ENCODE assay signal across 26 cellular contexts in the genomic region with DNA sequence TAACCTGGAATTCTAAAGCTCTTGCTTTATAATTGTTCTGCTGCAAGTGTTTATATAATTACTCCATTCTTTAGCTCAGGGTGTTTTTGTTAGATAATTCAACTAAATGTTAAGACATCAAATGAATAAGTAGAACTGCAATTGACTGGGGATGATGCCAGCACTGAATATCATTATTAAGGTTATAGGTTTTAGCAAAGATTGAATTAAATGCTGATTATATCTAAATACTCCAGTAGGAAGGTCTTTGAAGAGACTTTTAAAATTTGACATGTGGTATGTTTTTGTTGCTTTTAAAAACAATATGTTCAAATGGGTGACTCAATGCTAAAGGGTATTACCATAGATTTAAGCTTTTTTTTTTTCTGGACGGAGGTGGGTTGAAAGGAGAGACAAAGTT.
A peak's percentile ranks its signal among the peaks of the same experiment; 100 is the strongest.
DNase-seq lines count a peak whose midpoint lies in the region; ATAC-seq and TF ChIP-seq lines count a peak whose summit lies in the region.
"Had no signal": no experiment of that assay in that cellular context is flagged by ENCODE, and none has a peak within 500 bp of the region (broad histone marks: within the 10 kb centered on the region; RNA-seq: fewer than 3 reads in every experiment).

No MANE protein-coding gene starts in this region.

- H3K79me2 ChIP-seq in SK-N-SH (ENCODE audit: insufficient read depth), result no peaks in the 10 kb centered on the region
- H3K79me2 ChIP-seq in PC-9 (ENCODE audit: low read depth), result no peaks in the 10 kb centered on the region

- H3K27ac ChIP-seq in SK-N-SH (ENCODE audit: low read depth in 2 of 2, low read length in 1 of 2) (peak overlapping the region in 1 of 2 experiments; percentile 44; a peak in 2 of 4 replicates), PC-9 (no peak overlapping the region)
- H3K27ac ChIP-seq: 22Rv1, HL-60, SJCRH30 had no signal

- H3K4me2 ChIP-seq in SK-N-SH (no peak overlapping the region), PC-9 (no peak overlapping the region)
- H3K4me2 ChIP-seq: GM23338 had no signal

- H3K9me2 ChIP-seq in SK-N-SH (no peaks in the 10 kb centered on the region), PC-9 (ENCODE audit: insufficient read depth) (no peaks in the 10 kb centered on the region; the same call in 1 of the 2 replicates)

- H3K9me3 ChIP-seq in SK-N-SH, result no peaks in the 10 kb centered on the region
- H3K9me3 ChIP-seq in PC-9 (ENCODE audit: insufficient read depth, low read depth), result no peaks in the 10 kb centered on the region
- H3K9me3 ChIP-seq: BE2C, HAP-1, SJCRH30 had no signal

- POLR2A ChIA-PET in SK-N-SH (lab: Yijun Ruan, JAX) (no interaction called here), PC-9 (lab: Charles Lee; ENCODE audit: unreplicated experiment) (no interaction called here)

- H3K27me3 ChIP-seq in SK-N-SH (ENCODE audit: insufficient read depth) (no peaks in the 10 kb centered on the region), PC-9 (ENCODE audit: insufficient read depth, low read depth) (no peaks in the 10 kb centered on the region)
- H3K27me3 ChIP-seq: BE2C, SJCRH30 had no signal

- H4K20me1 ChIP-seq in SK-N-SH (ENCODE audit: insufficient read depth), result no peaks in the 10 kb centered on the region
- no peaks in the 10 kb centered on the region for H4K20me1 ChIP-seq in PC-9 (ENCODE audit: insufficient read depth)

- H3K4me3 ChIP-seq in SK-N-SH (ENCODE audit: low read depth in 2 of 2, low read length in 1 of 2) (no peak overlapping the region), PC-9 (no peak overlapping the region)
- H3K4me3 ChIP-seq: GM23338, HAP-1, SJCRH30 had no signal

- no peak for TF ChIP-seq EP300 in SK-N-SH (IDR thresholded peaks at IDR 0.05; ENCODE audit: borderline replicate concordance in 1 of 2, low read depth in 1 of 2, low read length in 1 of 2)

- no peaks in the 10 kb centered on the region for H3K36me3 ChIP-seq in SK-N-SH (replicated peaks in 1 of 2; ENCODE audit: control insufficient read depth in 1 of 2, insufficient read depth in 2 of 2, low read length in 1 of 2)
- no peaks in the 10 kb centered on the region for H3K36me3 ChIP-seq in PC-9 (ENCODE audit: low read depth)
- H3K36me3 ChIP-seq: BE2C, HAP-1, SJCRH30 had no signal

- WGBS in SK-N-SH (ENCODE audit: low lambda C conversion rate), result 75% methylated on average over 1 of the region's 1 CpG

- DNase-seq in SK-N-SH (no peak), EH (ENCODE audit: low read depth) (peak; percentile 25), PC-9 (peak in 1 of 2 experiments; percentile 28), astrocyte of the hippocampus (ENCODE audit: low read depth, low spot score) (peak; percentile 27), islet precursor cell (no peak), NCI-H187 (lab: John Stamatoyannopoulos, UW) (no peak), T-helper 9 cell (no peak)
- DNase-seq: BE2C; CD8-positive, alpha-beta memory T cell; DMS 273 treated with DMSO at 0.1 percent for 48 hours; DMS79; GF-D8; NCI-H1092 treated with DMSO at 0.1 percent for 48 hours; NCI-H1436 treated with DMSO at 0.1 percent for 48 hours; NCI-H1930; NCI-H2107; NCI-H524; NCI-H774; SJCRH30 had no signal

- no peak for ATAC-seq in SK-N-SH treated with all-trans-retinoic acid at 6 μM for 48 hours
- ATAC-seq: GM23338, PC-3, Right ventricle myocardium inferior had no signal

- peaks cover 7 to 19% of the 10 kb centered on the region in 2 experiments; a peak in 3 of 4 replicates for H3K4me1 ChIP-seq in SK-N-SH (ENCODE audit: control insufficient read depth in 1 of 2, insufficient read depth in 2 of 2, low read depth in 1 of 2, low read length in 1 of 2)
- no peaks in the 10 kb centered on the region for H3K4me1 ChIP-seq in PC-9 (replicated peaks; ENCODE audit: insufficient read depth)
- H3K4me1 ChIP-seq: BE2C, SJCRH30 had no signal

- BruUV-seq in PC-9 (replicated peaks; lab: Mats Ljungman, UMichigan), result no TSS peak

- H3F3A ChIP-seq in SK-N-SH (replicated peaks; ENCODE audit: insufficient read depth) (peaks cover 16% of the 10 kb centered on the region), PC-9 (ENCODE audit: insufficient read depth, low read depth) (no peaks in the 10 kb centered on the region)

- CTCF ChIA-PET in SK-N-SH (lab: Yijun Ruan, JAX), result interaction anchor here (0.8 to 1.6 kb wide), 4 partner anchors 11 to 501 kb away, joined by 3 read pairs; no protein-coding TSS in a partner anchor
- CTCF ChIA-PET in PC-9 (lab: Charles Lee), result no interaction called here

- H2AFZ ChIP-seq in SK-N-SH (ENCODE audit: low read depth) (no peak overlapping the region), PC-9 (0 out of 2 replicates have a peak overlapping the region, but pooled peaks have one; percentile 44)
- H2AFZ ChIP-seq: GM23338 had no signal

- intact Hi-C loops in PC-9 (cut with micrococcal nuclease; ENCODE audit: unreplicated experiment), result no loop called here

- H3K9ac ChIP-seq in SK-N-SH, result no peak overlapping the region

- TF ChIP-seq CTCF in SK-N-SH (IDR thresholded peaks at IDR 0.05), result no peak
- TF ChIP-seq CTCF in PC-9 (conservative IDR thresholded peaks at IDR 0.05), result no peak

- TF ChIP-seq RAD21 in SK-N-SH (IDR thresholded peaks at IDR 0.05; ENCODE audit: low read length), result no peak

TF ChIP-seq in SK-N-SH treated with all-trans-retinoic acid at 6 μM for 48 hours, 23 proteins besides CTCF, POLR2A, EP300 and RAD21:
- peak; percentile 32; the same call in 1 of the 2 replicates for TF ChIP-seq ISL1 (CRISPR knock-in tag; IDR thresholded peaks at IDR 0.05)
- no peak for TF ChIP-seq ZFP3 (CRISPR knock-in tag; IDR thresholded peaks at IDR 0.05)

TF ChIP-seq in SK-N-SH, 30 proteins besides CTCF, POLR2A, EP300 and RAD21:
- TF ChIP-seq, protein P1, sequence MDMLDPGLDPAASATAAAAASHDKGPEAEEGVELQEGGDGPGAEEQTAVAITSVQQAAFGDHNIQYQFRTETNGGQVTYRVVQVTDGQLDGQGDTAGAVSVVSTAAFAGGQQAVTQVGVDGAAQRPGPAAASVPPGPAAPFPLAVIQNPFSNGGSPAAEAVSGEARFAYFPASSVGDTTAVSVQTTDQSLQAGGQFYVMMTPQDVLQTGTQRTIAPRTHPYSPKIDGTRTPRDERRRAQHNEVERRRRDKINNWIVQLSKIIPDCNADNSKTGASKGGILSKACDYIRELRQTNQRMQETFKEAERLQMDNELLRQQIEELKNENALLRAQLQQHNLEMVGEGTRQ (IDR thresholded peaks at IDR 0.05; ENCODE audit: borderline replicate concordance, low read depth, low read length), result no peak
- TF ChIP-seq NRF1 (IDR thresholded peaks at IDR 0.05; ENCODE audit: low read depth, low read length), result no peak
- no peak for TF ChIP-seq TCF12 (IDR thresholded peaks at IDR 0.05)
- no peak for TF ChIP-seq SIN3A (IDR thresholded peaks at IDR 0.05; ENCODE audit: borderline replicate concordance, low read depth, low read length)
- TF ChIP-seq FOSL2 (IDR thresholded peaks at IDR 0.05; ENCODE audit: borderline replicate concordance, low read depth), result no peak

Comparison
In these comparisons a context has a peak if more than half of its experiments do, and no peak if none do; other contexts are left out.
1. DNase-seq: peak in EH (single experiment) and astrocyte of the hippocampus (single experiment); none in SK-N-SH (single experiment), islet precursor cell (single experiment), NCI-H187 (0 of 2) and T-helper 9 cell (single experiment).